ENCODE assay signal across 1 cellular context in genomic region chr2:45273412-45274189, GRCh38.
TF ChIP-seq lines count a peak whose summit lies in the region.

No MANE protein-coding gene starts in this region.

TF ChIP-seq in HepG2, 621 proteins besides CTCF, POLR2A, EP300 and RAD21 (continued from another document and continues in another):
- TF ChIP-seq ZNF704 (CRISPR knock-in tag; IDR thresholded peaks at IDR 0.05; ENCODE audit: borderline replicate concordance) (no peak), HNF1A (IDR thresholded peaks at IDR 0.05; ENCODE audit: low read depth) (peak; percentile 86), HNF1A (CRISPR knock-in tag; IDR thresholded peaks at IDR 0.05; ENCODE audit: borderline replicate concordance) (peak; percentile 91; the same call in 1 of the 2 replicates), CHCHD3 (CRISPR knock-in tag; IDR thresholded peaks at IDR 0.05) (no peak), ZSCAN31 (CRISPR knock-in tag; IDR thresholded peaks at IDR 0.05; ENCODE audit: low read depth) (0 out of 2 replicates have a peak, but pooled peaks have one; percentile 69), ZNF501 (CRISPR knock-in tag; IDR thresholded peaks at IDR 0.05) (no peak), ZNF569 (CRISPR knock-in tag; IDR thresholded peaks at IDR 0.05; ENCODE audit: borderline replicate concordance) (no peak), ZKSCAN5 (CRISPR knock-in tag; IDR thresholded peaks at IDR 0.05) (no peak), UBTF (CRISPR knock-in tag; IDR thresholded peaks at IDR 0.05) (peak; percentile 20; the same call in 1 of the 2 replicates), ZGPAT (CRISPR knock-in tag; IDR thresholded peaks at IDR 0.05) (peak; percentile 97), NRL (CRISPR knock-in tag; IDR thresholded peaks at IDR 0.05; ENCODE audit: borderline replicate concordance) (no peak), RFXAP (CRISPR knock-in tag; IDR thresholded peaks at IDR 0.05; ENCODE audit: borderline replicate concordance) (no peak), SATB2 (CRISPR knock-in tag; IDR thresholded peaks at IDR 0.05) (no peak), KLF12 (CRISPR knock-in tag; IDR thresholded peaks at IDR 0.05; ENCODE audit: borderline replicate concordance) (no peak), ZNF550 (CRISPR knock-in tag; IDR thresholded peaks at IDR 0.05; ENCODE audit: borderline replicate concordance) (no peak), TEAD3 (CRISPR knock-in tag; optimal IDR thresholded peaks at IDR 0.05; ENCODE audit: borderline replicate concordance) (peak; percentile 91), ISL2 (CRISPR knock-in tag; IDR thresholded peaks at IDR 0.05) (peak; percentile 98), RELA (CRISPR knock-in tag; IDR thresholded peaks at IDR 0.05) (peak; percentile 70; the same call in 1 of the 2 replicates), ZNF790 (CRISPR knock-in tag; IDR thresholded peaks at IDR 0.05; ENCODE audit: borderline replicate concordance) (no peak), AHR (CRISPR knock-in tag; IDR thresholded peaks at IDR 0.05) (no peak), MED8 (CRISPR knock-in tag; IDR thresholded peaks at IDR 0.05; ENCODE audit: insufficient replicate concordance) (no peak), ZNF558 (CRISPR knock-in tag; IDR thresholded peaks at IDR 0.05; ENCODE audit: borderline replicate concordance) (no peak), ZFP36L2 (CRISPR knock-in tag; IDR thresholded peaks at IDR 0.05) (no peak), ZSCAN9 (CRISPR knock-in tag; IDR thresholded peaks at IDR 0.05; ENCODE audit: borderline replicate concordance) (peak; percentile 94; the same call in 1 of the 2 replicates), SPEN (CRISPR knock-in tag; IDR thresholded peaks at IDR 0.05; ENCODE audit: low read depth) (peak; percentile 55; the same call in 1 of the 2 replicates), CAMTA2 (CRISPR knock-in tag; IDR thresholded peaks at IDR 0.05; ENCODE audit: borderline replicate concordance) (no peak), HCFC1 (IDR thresholded peaks at IDR 0.05; ENCODE audit: low read depth, low read length) (no peak), GABPB1 (CRISPR knock-in tag; IDR thresholded peaks at IDR 0.05) (peak; percentile 44; the same call in 1 of the 2 replicates), ZNF17 (CRISPR knock-in tag; IDR thresholded peaks at IDR 0.05) (no peak), ZNF761 (CRISPR knock-in tag; conservative IDR thresholded peaks at IDR 0.05) (no peak), SP2 (CRISPR knock-in tag; IDR thresholded peaks at IDR 0.05) (no peak), HIVEP1 (CRISPR knock-in tag; IDR thresholded peaks at IDR 0.05) (no peak)
- TF ChIP-seq, protein P1, sequence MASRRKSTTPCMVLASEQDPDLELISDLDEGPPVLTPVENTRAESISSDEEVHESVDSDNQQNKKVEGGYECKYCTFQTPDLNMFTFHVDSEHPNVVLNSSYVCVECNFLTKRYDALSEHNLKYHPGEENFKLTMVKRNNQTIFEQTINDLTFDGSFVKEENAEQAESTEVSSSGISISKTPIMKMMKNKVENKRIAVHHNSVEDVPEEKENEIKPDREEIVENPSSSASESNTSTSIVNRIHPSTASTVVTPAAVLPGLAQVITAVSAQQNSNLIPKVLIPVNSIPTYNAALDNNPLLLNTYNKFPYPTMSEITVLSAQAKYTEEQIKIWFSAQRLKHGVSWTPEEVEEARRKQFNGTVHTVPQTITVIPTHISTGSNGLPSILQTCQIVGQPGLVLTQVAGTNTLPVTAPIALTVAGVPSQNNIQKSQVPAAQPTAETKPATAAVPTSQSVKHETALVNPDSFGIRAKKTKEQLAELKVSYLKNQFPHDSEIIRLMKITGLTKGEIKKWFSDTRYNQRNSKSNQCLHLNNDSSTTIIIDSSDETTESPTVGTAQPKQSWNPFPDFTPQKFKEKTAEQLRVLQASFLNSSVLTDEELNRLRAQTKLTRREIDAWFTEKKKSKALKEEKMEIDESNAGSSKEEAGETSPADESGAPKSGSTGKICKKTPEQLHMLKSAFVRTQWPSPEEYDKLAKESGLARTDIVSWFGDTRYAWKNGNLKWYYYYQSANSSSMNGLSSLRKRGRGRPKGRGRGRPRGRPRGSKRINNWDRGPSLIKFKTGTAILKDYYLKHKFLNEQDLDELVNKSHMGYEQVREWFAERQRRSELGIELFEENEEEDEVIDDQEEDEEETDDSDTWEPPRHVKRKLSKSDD (CRISPR knock-in tag; IDR thresholded peaks at IDR 0.05; ENCODE audit: low read depth): no peak; the same call in 1 of the 2 replicates
- TF ChIP-seq, protein P2, sequence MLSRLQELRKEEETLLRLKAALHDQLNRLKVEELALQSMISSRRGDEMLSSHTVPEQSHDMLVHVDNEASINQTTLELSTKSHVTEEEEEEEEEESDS (CRISPR knock-in tag; IDR thresholded peaks at IDR 0.05; ENCODE audit: borderline replicate concordance): no peak
- TF ChIP-seq, protein P3, sequence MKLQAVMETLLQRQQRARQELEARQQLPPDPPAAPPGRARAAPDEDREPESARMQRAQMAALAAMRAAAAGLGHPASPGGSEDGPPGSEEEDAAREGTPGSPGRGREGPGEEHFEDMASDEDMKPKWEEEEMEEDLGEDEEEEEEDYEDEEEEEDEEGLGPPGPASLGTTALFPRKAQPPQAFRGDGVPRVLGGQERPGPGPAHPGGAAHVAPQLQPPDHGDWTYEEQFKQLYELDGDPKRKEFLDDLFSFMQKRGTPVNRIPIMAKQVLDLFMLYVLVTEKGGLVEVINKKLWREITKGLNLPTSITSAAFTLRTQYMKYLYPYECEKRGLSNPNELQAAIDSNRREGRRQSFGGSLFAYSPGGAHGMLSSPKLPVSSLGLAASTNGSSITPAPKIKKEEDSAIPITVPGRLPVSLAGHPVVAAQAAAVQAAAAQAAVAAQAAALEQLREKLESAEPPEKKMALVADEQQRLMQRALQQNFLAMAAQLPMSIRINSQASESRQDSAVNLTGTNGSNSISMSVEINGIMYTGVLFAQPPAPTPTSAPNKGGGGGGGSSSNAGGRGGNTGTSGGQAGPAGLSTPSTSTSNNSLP (IDR thresholded peaks at IDR 0.05; ENCODE audit: low read depth, low read length): peak; percentile 99
- TF ChIP-seq, protein P4, sequence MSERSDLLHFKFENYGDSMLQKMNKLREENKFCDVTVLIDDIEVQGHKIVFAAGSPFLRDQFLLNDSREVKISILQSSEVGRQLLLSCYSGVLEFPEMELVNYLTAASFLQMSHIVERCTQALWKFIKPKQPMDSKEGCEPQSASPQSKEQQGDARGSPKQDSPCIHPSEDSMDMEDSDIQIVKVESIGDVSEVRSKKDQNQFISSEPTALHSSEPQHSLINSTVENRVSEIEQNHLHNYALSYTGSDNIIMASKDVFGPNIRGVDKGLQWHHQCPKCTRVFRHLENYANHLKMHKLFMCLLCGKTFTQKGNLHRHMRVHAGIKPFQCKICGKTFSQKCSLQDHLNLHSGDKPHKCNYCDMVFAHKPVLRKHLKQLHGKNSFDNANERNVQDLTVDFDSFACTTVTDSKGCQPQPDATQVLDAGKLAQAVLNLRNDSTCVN (CRISPR knock-in tag; IDR thresholded peaks at IDR 0.05; ENCODE audit: borderline replicate concordance): no peak
- TF ChIP-seq, protein P5, sequence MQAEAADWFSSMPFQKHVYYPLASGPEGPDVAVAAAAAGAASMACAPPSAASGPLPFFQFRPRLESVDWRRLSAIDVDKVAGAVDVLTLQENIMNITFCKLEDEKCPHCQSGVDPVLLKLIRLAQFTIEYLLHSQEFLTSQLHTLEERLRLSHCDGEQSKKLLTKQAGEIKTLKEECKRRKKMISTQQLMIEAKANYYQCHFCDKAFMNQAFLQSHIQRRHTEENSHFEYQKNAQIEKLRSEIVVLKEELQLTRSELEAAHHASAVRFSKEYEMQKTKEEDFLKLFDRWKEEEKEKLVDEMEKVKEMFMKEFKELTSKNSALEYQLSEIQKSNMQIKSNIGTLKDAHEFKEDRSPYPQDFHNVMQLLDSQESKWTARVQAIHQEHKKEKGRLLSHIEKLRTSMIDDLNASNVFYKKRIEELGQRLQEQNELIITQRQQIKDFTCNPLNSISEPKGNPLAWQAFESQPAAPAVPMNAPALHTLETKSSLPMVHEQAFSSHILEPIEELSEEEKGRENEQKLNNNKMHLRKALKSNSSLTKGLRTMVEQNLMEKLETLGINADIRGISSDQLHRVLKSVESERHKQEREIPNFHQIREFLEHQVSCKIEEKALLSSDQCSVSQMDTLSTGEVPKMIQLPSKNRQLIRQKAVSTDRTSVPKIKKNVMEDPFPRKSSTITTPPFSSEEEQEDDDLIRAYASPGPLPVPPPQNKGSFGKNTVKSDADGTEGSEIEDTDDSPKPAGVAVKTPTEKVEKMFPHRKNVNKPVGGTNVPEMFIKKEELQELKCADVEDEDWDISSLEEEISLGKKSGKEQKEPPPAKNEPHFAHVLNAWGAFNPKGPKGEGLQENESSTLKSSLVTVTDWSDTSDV (CRISPR knock-in tag; IDR thresholded peaks at IDR 0.05): no peak
- TF ChIP-seq, protein P6, sequence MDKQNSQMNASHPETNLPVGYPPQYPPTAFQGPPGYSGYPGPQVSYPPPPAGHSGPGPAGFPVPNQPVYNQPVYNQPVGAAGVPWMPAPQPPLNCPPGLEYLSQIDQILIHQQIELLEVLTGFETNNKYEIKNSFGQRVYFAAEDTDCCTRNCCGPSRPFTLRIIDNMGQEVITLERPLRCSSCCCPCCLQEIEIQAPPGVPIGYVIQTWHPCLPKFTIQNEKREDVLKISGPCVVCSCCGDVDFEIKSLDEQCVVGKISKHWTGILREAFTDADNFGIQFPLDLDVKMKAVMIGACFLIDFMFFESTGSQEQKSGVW (CRISPR knock-in tag; IDR thresholded peaks at IDR 0.05; ENCODE audit: borderline replicate concordance): no peak
